Comparison of ENCODE assay signal across 8 cellular contexts in the genomic region with DNA sequence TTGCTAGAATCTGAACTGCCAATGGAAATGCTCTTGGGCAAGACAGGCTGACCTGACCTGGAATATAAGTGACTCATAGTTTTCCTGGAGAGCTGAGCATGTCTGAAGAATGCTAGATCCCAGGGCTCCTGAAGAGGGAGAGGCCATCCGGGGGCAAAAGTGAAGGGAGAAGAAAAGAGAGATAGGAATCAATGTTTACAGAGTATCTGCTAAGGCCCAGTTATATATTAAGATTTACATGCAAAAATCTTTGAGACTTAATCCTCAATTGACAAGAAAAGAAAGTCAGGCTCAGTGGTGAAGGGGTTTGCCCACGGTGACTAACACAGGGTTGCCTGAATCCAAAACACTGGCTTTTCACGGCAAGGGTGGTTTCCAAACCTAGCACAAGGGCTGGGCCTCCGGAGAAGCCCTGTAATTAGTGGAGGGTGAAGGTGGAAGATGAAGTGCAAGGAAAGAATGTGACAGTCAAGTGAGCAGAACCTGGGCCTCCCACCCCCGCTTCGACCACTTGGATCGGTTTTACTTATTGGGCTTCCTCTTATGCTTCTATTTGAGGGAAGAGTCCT.
A peak's percentile ranks its signal among the peaks of the same experiment; 100 is the strongest.
DNase-seq lines count a peak whose midpoint lies in the region; ATAC-seq and TF ChIP-seq lines count a peak whose summit lies in the region.
"Had no signal": no experiment of that assay in that cellular context is flagged by ENCODE, and none has a peak within 500 bp of the region (broad histone marks: within the 10 kb centered on the region; RNA-seq: fewer than 3 reads in every experiment).

No MANE protein-coding gene starts in this region.

- in situ Hi-C loops in IMR-90 (cut with MboI; ENCODE audit: low sequenced_read_pairs): loop anchor here (5.0 to 10.0 kb wide), 3 partner anchors 93 to 646 kb away; no protein-coding TSS in a partner anchor

- H2BK5ac ChIP-seq in IMR-90 (ENCODE audit: low read depth, low read length, poor library complexity, severe bottlenecking): peak overlapping the region; percentile 55

- H3K36me3 Mint-ChIP-seq in osteocyte (ENCODE audit: unreplicated experiment): no peaks in the 10 kb centered on the region

- H3K23ac ChIP-seq in IMR-90 (ENCODE audit: low read depth, low read length): 0 out of 2 replicates have a peak overlapping the region, but pooled peaks have one; percentile 33

- H4K8ac ChIP-seq in IMR-90 (ENCODE audit: low read depth in 2 of 2, low read length in 2 of 2): no peak overlapping the region

- peak overlapping the region; percentile 47 for H3K4ac ChIP-seq in IMR-90 (ENCODE audit: low read depth, low read length)

- H3K27me3 ChIP-seq in IMR-90 (ENCODE audit: control insufficient read depth, insufficient read depth, low read length) (no peaks in the 10 kb centered on the region), adrenal gland (no peaks in the 10 kb centered on the region)
- H3K27me3 ChIP-seq: neutrophil had no signal

- TF ChIP-seq RAD21 in IMR-90 (IDR thresholded peaks at IDR 0.05; ENCODE audit: low read length): peak; percentile 32

- H4K5ac ChIP-seq in IMR-90 (ENCODE audit: low read depth, low read length): no peak overlapping the region

- peaks cover 27 to 57% of the 10 kb centered on the region in 2 experiments for H3K79me1 ChIP-seq in IMR-90 (ENCODE audit: low read depth in 1 of 2, low read length in 2 of 2)

- H2AFZ ChIP-seq in IMR-90 (replicated peaks; ENCODE audit: low read length, poor library complexity): peak overlapping the region; percentile 1

- peaks cover 5% of the 10 kb centered on the region; the same call in 1 of the 2 replicates for H3K9me1 ChIP-seq in IMR-90 (ENCODE audit: insufficient read depth, low read length)

- TF ChIP-seq CTCF in IMR-90 (conservative IDR thresholded peaks at IDR 0.05; ENCODE audit: low read depth, low read length): no peak
- peak in 1 of 6 experiments; percentile 4 for TF ChIP-seq CTCF in adrenal gland (IDR thresholded peaks at IDR 0.05)
- TF ChIP-seq CTCF in osteocyte (IDR thresholded peaks at IDR 0.05): no peak

- no peaks in the 10 kb centered on the region for H3K27me3 Mint-ChIP-seq in osteocyte (ENCODE audit: unreplicated experiment)

- H2BK20ac ChIP-seq in IMR-90 (ENCODE audit: low read depth, low read length): no peak overlapping the region

- intact Hi-C loops in IMR-90 (cut with micrococcal nuclease): loop anchor here (1.0 to 2.0 kb wide), 2 partner anchors 70 to 98 kb away; a partner anchor contains a TSS
- intact Hi-C loops in adrenal gland (cut with DNase I): loop anchor here in 1 of 2 donors (5.0 to 10.0 kb wide), 4 partner anchors 98 to 753 kb away; a partner anchor contains a TSS

- H2AK9ac ChIP-seq in IMR-90 (replicated peaks; ENCODE audit: low read depth, low read length, poor library complexity): peak overlapping the region; percentile 6

- no peak overlapping the region for H2BK15ac ChIP-seq in IMR-90 (ENCODE audit: low read depth, low read length)

- no peak overlapping the region for H3K56ac ChIP-seq in IMR-90 (ENCODE audit: extremely low read depth, insufficient read depth, low read length)

- dilution Hi-C loops in IMR-90 (cut with HindIII; ENCODE audit: low sequenced_read_pairs, unreplicated experiment): no loop called here

- BruUV-seq in IMR-90 (replicated peaks; lab: Mats Ljungman, UMichigan): no TSS peak

- H3K9me3 Mint-ChIP-seq in osteocyte (ENCODE audit: unreplicated experiment): no peaks in the 10 kb centered on the region

- H3K36me3 ChIP-seq in IMR-90 (ENCODE audit: control insufficient read depth, insufficient read depth, low read length) (no peaks in the 10 kb centered on the region), adrenal gland (replicated peaks in 1 of 2) (no peaks in the 10 kb centered on the region)
- H3K36me3 ChIP-seq: neutrophil had no signal

- H3K4me1 Mint-ChIP-seq in osteocyte (ENCODE audit: unreplicated experiment): peaks cover 28% of the 10 kb centered on the region

- H3K14ac ChIP-seq in IMR-90 (replicated peaks; ENCODE audit: low read depth, low read length): no peak overlapping the region

- H3K4me3 ChIP-seq in IMR-90 (ENCODE audit: insufficient read depth, low read depth, low read length) (no peak overlapping the region), adrenal gland (no peak overlapping the region)

- TF ChIP-seq POLR2A in IMR-90 (IDR thresholded peaks at IDR 0.05; ENCODE audit: low read depth, low read length) (no peak), adrenal gland (IDR thresholded peaks at IDR 0.05) (no peak)

- ATAC-seq in GM21423 (IDR thresholded peaks at IDR 0.05; ENCODE audit: unreplicated experiment): peak; percentile 49
- peak; percentile 89 for ATAC-seq in IMR-90 (ENCODE audit: low read depth)
- no peak for ATAC-seq in GM18519 (IDR thresholded peaks at IDR 0.05; ENCODE audit: low FRiP score, unreplicated experiment)

- peak overlapping the region; percentile 23; the same call in 1 of the 2 replicates for H2BK120ac ChIP-seq in IMR-90 (ENCODE audit: low read depth, low read length)

- DNase-seq in IMR-90 (peak; percentile 88), adrenal gland (peak in 6 of 7 donors; percentile 37 to 66 (median 56)), osteocyte (ENCODE audit: extremely low spot score, unreplicated experiment) (no peak), epidermal melanocyte (ENCODE audit: insufficient read length, low spot score) (no peak), NCI-H82 (lab: John Stamatoyannopoulos, UW) (no peak)

- POLR2A ChIA-PET in IMR-90 (lab: Charles Lee; ENCODE audit: unreplicated experiment): interaction anchor here (0.5 kb wide), 1 partner anchor 16 kb away, joined by 19 read pairs; no protein-coding TSS in a partner anchor

- H3K27ac Mint-ChIP-seq in osteocyte (ENCODE audit: unreplicated experiment): peak overlapping the region; percentile 14

- H2AK5ac ChIP-seq in IMR-90 (ENCODE audit: low read depth, low read length): no peak overlapping the region

- no peak overlapping the region for H3K4me3 Mint-ChIP-seq in osteocyte (ENCODE audit: unreplicated experiment)

- no peak overlapping the region for H3K18ac ChIP-seq in IMR-90 (ENCODE audit: low read depth, low read length)

- peak overlapping the region; percentile 64 for H3K4me2 ChIP-seq in IMR-90 (ENCODE audit: low read depth, low read length)

- H3K4me1 ChIP-seq in IMR-90 (ENCODE audit: control insufficient read depth, insufficient read depth, low read length) (peaks cover 18% of the 10 kb centered on the region), adrenal gland (replicated peaks in 1 of 2) (no peaks in the 10 kb centered on the region)

- H3K9me3 ChIP-seq in IMR-90 (ENCODE audit: control insufficient read depth, insufficient read depth, low read length): no peaks in the 10 kb centered on the region
- H3K9me3 ChIP-seq in adrenal gland (replicated peaks in 1 of 3): no peaks in the 10 kb centered on the region
- H3K9me3 ChIP-seq: neutrophil had no signal

- 14% methylated on average over 1 of the region's 7 CpGs; no CpG with 5 or more reads in 1 of the 2 experiments for WGBS in IMR-90 (ENCODE audit: extremely low coverage in 2 of 2, insufficient read length in 1 of 2), 2 experiments
- WGBS in adrenal gland, 4 donors: 52 to 64% (median 62%) methylated on average over 7 of the region's 7 CpGs

- H4K20me1 ChIP-seq in IMR-90 (ENCODE audit: insufficient read depth, low read length): no peaks in the 10 kb centered on the region; the same call in 1 of the 2 replicates

- H3K27ac ChIP-seq in IMR-90 (ENCODE audit: insufficient read depth, low read length) (peak overlapping the region; percentile 3), adrenal gland (peak overlapping the region in 1 of 5 donors; percentile 24)
- H3K27ac ChIP-seq: neutrophil had no signal

- CTCF ChIA-PET in IMR-90 (lab: Yijun Ruan, JAX): interaction anchor here (0.6 kb wide), 1 partner anchor 95 kb away, joined by 3 read pairs; no protein-coding TSS in a partner anchor

- H3K9ac ChIP-seq in IMR-90 (ENCODE audit: low read depth, low read length): no peak overlapping the region

- H4K91ac ChIP-seq in IMR-90 (ENCODE audit: insufficient read depth, low read depth, low read length): peak overlapping the region; percentile 4; the same call in 1 of the 2 replicates

TF ChIP-seq in IMR-90, 13 proteins besides CTCF, POLR2A, EP300 and RAD21:
- TF ChIP-seq MAFK (IDR thresholded peaks at IDR 0.05; ENCODE audit: low read depth, low read length) (no peak), SMC3 (IDR thresholded peaks at IDR 0.05; ENCODE audit: low read depth, low read length) (peak; percentile 21; the same call in 1 of the 2 replicates), RFX5 (IDR thresholded peaks at IDR 0.05; ENCODE audit: low read depth, low read length) (no peak), MAZ (IDR thresholded peaks at IDR 0.05; ENCODE audit: borderline replicate concordance, low read depth, low read length) (no peak; the same call in 1 of the 2 replicates), FOS (IDR thresholded peaks at IDR 0.05; ENCODE audit: low read depth, low read length) (peak; percentile 78), MXI1 (IDR thresholded peaks at IDR 0.05; ENCODE audit: borderline replicate concordance, low read depth, low read length) (no peak), RCOR1 (IDR thresholded peaks at IDR 0.05; ENCODE audit: insufficient replicate concordance, low read length) (peak; percentile 7), NFE2L2 (IDR thresholded peaks at IDR 0.05; ENCODE audit: low read depth, low read length) (no peak), BHLHE40 (IDR thresholded peaks at IDR 0.05; ENCODE audit: low read depth, low read length) (0 out of 2 replicates have a peak, but pooled peaks have one; percentile 8), CEBPB (IDR thresholded peaks at IDR 0.05; ENCODE audit: low read depth, low read length) (peak; percentile 91)
- TF ChIP-seq, protein P1, sequence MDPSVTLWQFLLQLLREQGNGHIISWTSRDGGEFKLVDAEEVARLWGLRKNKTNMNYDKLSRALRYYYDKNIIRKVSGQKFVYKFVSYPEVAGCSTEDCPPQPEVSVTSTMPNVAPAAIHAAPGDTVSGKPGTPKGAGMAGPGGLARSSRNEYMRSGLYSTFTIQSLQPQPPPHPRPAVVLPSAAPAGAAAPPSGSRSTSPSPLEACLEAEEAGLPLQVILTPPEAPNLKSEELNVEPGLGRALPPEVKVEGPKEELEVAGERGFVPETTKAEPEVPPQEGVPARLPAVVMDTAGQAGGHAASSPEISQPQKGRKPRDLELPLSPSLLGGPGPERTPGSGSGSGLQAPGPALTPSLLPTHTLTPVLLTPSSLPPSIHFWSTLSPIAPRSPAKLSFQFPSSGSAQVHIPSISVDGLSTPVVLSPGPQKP (IDR thresholded peaks at IDR 0.05; ENCODE audit: borderline replicate concordance, low read depth, low read length): no peak
- TF ChIP-seq, protein P2, sequence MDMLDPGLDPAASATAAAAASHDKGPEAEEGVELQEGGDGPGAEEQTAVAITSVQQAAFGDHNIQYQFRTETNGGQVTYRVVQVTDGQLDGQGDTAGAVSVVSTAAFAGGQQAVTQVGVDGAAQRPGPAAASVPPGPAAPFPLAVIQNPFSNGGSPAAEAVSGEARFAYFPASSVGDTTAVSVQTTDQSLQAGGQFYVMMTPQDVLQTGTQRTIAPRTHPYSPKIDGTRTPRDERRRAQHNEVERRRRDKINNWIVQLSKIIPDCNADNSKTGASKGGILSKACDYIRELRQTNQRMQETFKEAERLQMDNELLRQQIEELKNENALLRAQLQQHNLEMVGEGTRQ (IDR thresholded peaks at IDR 0.05; ENCODE audit: low read depth, low read length): no peak

Comparison
In these comparisons a context has a peak if more than half of its experiments do, and no peak if none do; other contexts are left out.
1. DNase-seq: peak in IMR-90 (single experiment) and adrenal gland (6 of 7); none in osteocyte (single experiment), epidermal melanocyte (single experiment) and NCI-H82 (single experiment).